In genomic region chr12:110992909-110993308, GRCh38 we compare ENCODE assay signal across 21 cellular contexts. TPM values are rescaled to one million over a fixed set of nuclear protein-coding genes. Genes with fewer than 3 reads are reported as not detected.
DNase-seq lines count a peak whose midpoint lies in the region; ATAC-seq, FAIRE-seq and TF ChIP-seq lines count a peak whose summit lies in the region.
"Had no signal": no experiment of that assay in that cellular context is flagged by ENCODE, and none has a peak within 500 bp of the region (broad histone marks: within the 10 kb centered on the region; RNA-seq: fewer than 3 reads in every experiment).

No MANE protein-coding gene starts in this region.

- H3K27me3 ChIP-seq in Loucy (ENCODE audit: insufficient read depth, low read length, poor library complexity, severe bottlenecking), result no peaks in the 10 kb centered on the region
- H3K27me3 ChIP-seq: Peyer's patch had no signal

- H3K9ac ChIP-seq in Loucy (ENCODE audit: low read depth, low read length, poor library complexity, severe bottlenecking), result peak overlapping the region; percentile 0

- H3K9me2 ChIP-seq in Loucy (replicated peaks; ENCODE audit: low read depth, low read length), result no peaks in the 10 kb centered on the region

- no peak for FAIRE-seq in A549 (lab: Jason Lieb, UNC)
- FAIRE-seq: G401.6 had no signal

- H3K9me3 ChIP-seq in A549 (peaks cover 4% of the 10 kb centered on the region; the same call in 1 of the 3 replicates), Loucy (ENCODE audit: insufficient read depth, low read depth, low read length) (peaks cover 4% of the 10 kb centered on the region; the same call in 1 of the 2 replicates)

- H3K36me3 ChIP-seq in Loucy (ENCODE audit: insufficient read depth, low read length), result no peaks in the 10 kb centered on the region
- H3K36me3 ChIP-seq: Peyer's patch had no signal

- H3K4me3 ChIP-seq in A549 (no peak overlapping the region), Loucy (ENCODE audit: low read length, poor library complexity, severe bottlenecking) (peak overlapping the region; percentile 40)
- H3K4me3 ChIP-seq: Peyer's patch, SK-N-MC had no signal

- peaks cover 6% of the 10 kb centered on the region for H3K27me3 Mint-ChIP-seq in endothelial cell (ENCODE audit: unreplicated experiment)

- TF ChIP-seq EP300 in A549 (IDR thresholded peaks at IDR 0.05), result no peak

- H3K27ac ChIP-seq in A549 (no peak overlapping the region), C4-2B (peak overlapping the region; percentile 27), VCaP (peak overlapping the region; percentile 93)
- H3K27ac ChIP-seq: Peyer's patch, SK-N-MC had no signal

- H3K36me3 Mint-ChIP-seq in endothelial cell (ENCODE audit: low read depth, unreplicated experiment), result no peaks in the 10 kb centered on the region

- H3K4me3 Mint-ChIP-seq in endothelial cell (ENCODE audit: unreplicated experiment), result no peak overlapping the region
- H3K4me3 Mint-ChIP-seq: IgD-negative memory B cell, T-helper 17 cell had no signal

- POLR2A ChIA-PET in A549 (lab: Yijun Ruan, JAX), result no interaction called here

- ATAC-seq in A549 (no peak; a peak in 1 of 6 replicates), HG03378 (IDR thresholded peaks at IDR 0.05; ENCODE audit: unreplicated experiment) (no peak)
- ATAC-seq: T-helper 17 cell had no signal

- 0 out of 3 replicates have a peak, but pooled peaks cover 3% of the 10 kb centered on the region for H3K4me1 ChIP-seq in A549
- peaks cover 20% of the 10 kb centered on the region for H3K4me1 ChIP-seq in Loucy (ENCODE audit: insufficient read depth, low read length, poor library complexity, severe bottlenecking)
- H3K4me1 ChIP-seq: Peyer's patch had no signal

- H3K27ac Mint-ChIP-seq in endothelial cell (ENCODE audit: unreplicated experiment), result no peak overlapping the region
- H3K27ac Mint-ChIP-seq: IgD-negative memory B cell, T-helper 17 cell had no signal

- TF ChIP-seq POLR2A in A549 (IDR thresholded peaks at IDR 0.05; ENCODE audit: low read length), result no peak

- peak overlapping the region; percentile 53; the same call in 1 of the 2 replicates for H2AFZ ChIP-seq in Loucy (ENCODE audit: low read length)

- CTCF ChIA-PET in A549 (lab: Yijun Ruan, JAX), result interaction anchor here (1.4 to 2.6 kb wide), 2 partner anchors 10 to 31 kb away, joined by 7 to 9 read pairs; no protein-coding TSS in a partner anchor

- TF ChIP-seq RAD21 in A549 (conservative IDR thresholded peaks at IDR 0.05 in 1 of 2, IDR thresholded peaks at IDR 0.05 in 1 of 2), result no peak

- no peak for DNase-seq in A549 (ENCODE audit: low read depth in 1 of 2, low spot score in 1 of 2)
- no peak for DNase-seq in endothelial cell (ENCODE audit: low spot score)
- DNase-seq in NK-92 treated with Interleukin-12 subunit alpha and Interleukin-12 subunit beta, amount 100 ng/mL, for 24 hours (lab: John Stamatoyannopoulos, UW), result no peak
- no peak for DNase-seq in epidermal melanocyte (ENCODE audit: insufficient read length, low spot score)
- DNase-seq: Kasumi-1, MV-4-11, NCI-H1105 treated with DMSO at 0.1 percent for 48 hours, NCI-H146, NCI-H2029, NCI-H446 treated with DMSO at 0.1 percent for 48 hours, NCI-H69, Peyer's patch, SHP77 treated with DMSO at 0.1 percent for 48 hours, T-helper 17 cell had no signal

- H3F3A ChIP-seq in Loucy (ENCODE audit: low read depth), result no peaks in the 10 kb centered on the region

- TF ChIP-seq CTCF in A549 (IDR thresholded peaks at IDR 0.05) (no peak), C4-2B (conservative IDR thresholded peaks at IDR 0.05) (no peak), Loucy (conservative IDR thresholded peaks at IDR 0.05; ENCODE audit: low read length) (no peak), VCaP (conservative IDR thresholded peaks at IDR 0.05) (no peak), endothelial cell (IDR thresholded peaks at IDR 0.05; ENCODE audit: unreplicated experiment) (no peak)

- no peak overlapping the region for H3K4me2 ChIP-seq in A549
- H3K4me2 ChIP-seq in Loucy (ENCODE audit: low read depth, low read length, poor library complexity, severe bottlenecking), result peak overlapping the region; percentile 57

- WGBS in A549 (ENCODE audit: missing lambda C conversion rate), result 4% methylated on average over 4 of the region's 4 CpGs

- no peaks in the 10 kb centered on the region for H3K79me2 ChIP-seq in Loucy (ENCODE audit: insufficient read depth, low read length)

- H3K4me1 Mint-ChIP-seq in endothelial cell (ENCODE audit: unreplicated experiment), result no peaks in the 10 kb centered on the region
- H3K4me1 Mint-ChIP-seq: IgD-negative memory B cell, T-helper 17 cell had no signal

- no peaks in the 10 kb centered on the region for H3K9me3 Mint-ChIP-seq in endothelial cell (ENCODE audit: unreplicated experiment)

- no peaks in the 10 kb centered on the region for H4K20me1 ChIP-seq in Loucy (ENCODE audit: insufficient read depth, low read length, poor library complexity, severe bottlenecking)

TF ChIP-seq in A549, 52 proteins besides CTCF, POLR2A, EP300 and RAD21:
- TF ChIP-seq FOXS1 (CRISPR knock-in tag; IDR thresholded peaks at IDR 0.05) (no peak), GATA3 (IDR thresholded peaks at IDR 0.05; ENCODE audit: borderline replicate concordance) (peak; percentile 29; the same call in 1 of the 2 replicates)

RNA-seq across cellular contexts. Expression of gene CUX2, which starts 41.1 kb away (rescaled TPM):
- polyA plus RNA-seq in A549 (2011; rRNA removed) (0.04 and 0.06 TPM in 2 replicates), A549 (2017; fragmentation: RNase III; extraction: RNeasy Plus Mini Kit Qiagen cat#74134 plus additional on column Dnase treatment) (0.04 to 0.07 TPM (median 0.04 TPM) in 3 replicates)
- 0.03 and 0.04 TPM in 2 replicates for polyA plus RNA-seq in A549 (2012; cell fraction: cytosol; rRNA removed)
- 0.02 and 0.05 TPM in 2 replicates for polyA plus RNA-seq in A549 (2012; cell fraction: nucleus; rRNA removed)
- 0.04 and 0.10 TPM in 2 replicates for polyA minus RNA-seq in A549 (2011; rRNA and poly(A)+ RNA removed)
- 0.67 TPM for total RNA-seq in endothelial cell (ENCODE audit: unreplicated experiment)
- total RNA-seq: T-helper 17 cell had no signal
- polyA plus RNA-seq: IgD-negative memory B cell had no signal

Comparison
In these comparisons a context has a peak if more than half of its experiments do, and no peak if none do; other contexts are left out.
1. H3K27ac ChIP-seq: peak in C4-2B (single experiment) and VCaP (single experiment); none in A549 (0 of 2).